ENCODE assay signal across 13 cellular contexts in the genomic region with DNA sequence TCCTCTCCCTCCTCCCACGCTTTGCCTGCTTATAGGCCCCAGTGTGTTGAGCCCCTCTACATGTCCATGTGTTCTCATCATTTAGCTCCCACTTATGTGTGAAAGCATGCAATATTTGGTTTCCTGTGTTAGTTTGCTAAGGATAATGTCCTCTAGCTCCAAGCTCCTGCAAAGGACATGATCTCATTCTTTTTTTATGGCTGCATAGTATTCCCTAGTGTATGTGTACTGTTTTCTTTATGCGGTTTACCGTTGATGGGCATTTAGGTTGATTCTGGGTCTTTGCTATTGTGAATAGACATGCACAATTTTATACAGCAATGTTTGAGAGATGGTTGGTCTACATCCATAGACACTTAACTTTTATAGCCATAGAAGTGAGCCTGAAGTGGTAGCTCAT. TPM values are rescaled to one million over a fixed set of nuclear protein-coding genes. Genes with fewer than 3 reads are reported as not detected.
A peak's percentile ranks its signal among the peaks of the same experiment; 100 is the strongest.
DNase-seq lines count a peak whose midpoint lies in the region; ATAC-seq and FAIRE-seq lines count a peak whose summit lies in the region.
"Had no signal": no experiment of that assay in that cellular context is flagged by ENCODE, and none has a peak within 500 bp of the region (broad histone marks: within the 10 kb centered on the region; RNA-seq: fewer than 3 reads in every experiment).

No MANE protein-coding gene starts in this region.

- peaks cover 22% of the 10 kb centered on the region for H3K4me1 ChIP-seq in effector memory CD4-positive, alpha-beta T cell (ENCODE audit: control insufficient read depth, insufficient read depth, low read length, poor library complexity, severe bottlenecking)
- peaks cover 2 to 12% of the 10 kb centered on the region in 2 donors for H3K4me1 ChIP-seq in small intestine (ENCODE audit: control insufficient read depth in 2 of 2, insufficient read depth in 1 of 2, low read depth in 1 of 2, low read length in 1 of 2)

- POLR2A ChIA-PET in T-cell (lab: Charles Lee) = interaction anchor here in 1 of 2 donors (0.6 kb wide), 1 partner anchor 39 kb away, joined by 3 read pairs; no protein-coding TSS in a partner anchor

- H3K27ac Mint-ChIP-seq in activated CD8-positive, alpha-beta memory T cell treated with anti-CD3 and anti-CD28 coated beads, Interleukin-2, amount 10 ng/mL, durations not matched to agents 7 days and 5 days = peak overlapping the region; percentile 98
- peak overlapping the region; percentile 95 to 99 for H3K27ac Mint-ChIP-seq in T-cell
- peak overlapping the region; percentile 81 for H3K27ac Mint-ChIP-seq in stimulated activated memory B cell treated with anti-CD40 and anti-IgM and Interleukin-4, amounts not matched to agents 10 μg/mL and 1 μg/mL and 100 μg/mL, for 72 hours

- 94 to 100% (median 98%) methylated on average over 3 of the region's 3 CpGs for WGBS in small intestine, 3 donors

- H3K36me3 ChIP-seq in effector memory CD4-positive, alpha-beta T cell (ENCODE audit: control insufficient read depth, insufficient read depth, low read length) = peaks cover 23% of the 10 kb centered on the region
- H3K36me3 ChIP-seq in small intestine (ENCODE audit: control insufficient read depth in 2 of 2, insufficient read depth in 2 of 2, low read length in 2 of 2) = peaks cover 10% of the 10 kb centered on the region in 2 donors

- peak overlapping the region; percentile 55 for H3K27ac ChIP-seq in effector memory CD4-positive, alpha-beta T cell (ENCODE audit: insufficient read depth, low read length, poor library complexity, severe bottlenecking)
- no peak overlapping the region for H3K27ac ChIP-seq in small intestine (ENCODE audit: low read depth in 1 of 2, low read length in 1 of 2)
- H3K27ac ChIP-seq: cardiac muscle cell had no signal

- no peak for ATAC-seq in activated CD8-positive, alpha-beta memory T cell treated with anti-CD3 and anti-CD28 coated beads, Interleukin-2, amount 10 ng/mL, durations not matched to agents 7 days and 5 days
- ATAC-seq in T-cell (replicated peaks in 1 of 4) (no peak), GM18498 (IDR thresholded peaks at IDR 0.05; ENCODE audit: unreplicated experiment) (no peak), GM21526 (IDR thresholded peaks at IDR 0.05; ENCODE audit: low FRiP score, unreplicated experiment) (no peak)
- no peak for ATAC-seq in stimulated activated memory B cell treated with anti-CD40 and anti-IgM and Interleukin-4, amounts not matched to agents 10 μg/mL and 1 μg/mL and 100 μg/mL, for 72 hours

- CTCF ChIA-PET in activated CD8-positive, alpha-beta memory T cell treated with anti-CD3 and anti-CD28 coated beads, Interleukin-2, amount 10 ng/mL, durations not matched to agents 7 days and 5 days (lab: Charles Lee) = interaction anchor here (1.3 kb wide), 2 partner anchors 94 to 147 kb away, joined by 3 read pairs; no protein-coding TSS in a partner anchor
- CTCF ChIA-PET in T-cell (lab: Charles Lee) = interaction anchor here in 1 of 2 donors (0.5 kb wide), 1 partner anchor 75 kb away, joined by 4 read pairs; no protein-coding TSS in a partner anchor

- peaks cover 73% of the 10 kb centered on the region for H3K4me1 Mint-ChIP-seq in activated CD8-positive, alpha-beta memory T cell treated with anti-CD3 and anti-CD28 coated beads, Interleukin-2, amount 10 ng/mL, durations not matched to agents 7 days and 5 days
- peaks cover 77 to 84% (median 78%) of the 10 kb centered on the region in 3 donors for H3K4me1 Mint-ChIP-seq in T-cell
- peaks cover 85% of the 10 kb centered on the region for H3K4me1 Mint-ChIP-seq in stimulated activated memory B cell treated with anti-CD40 and anti-IgM and Interleukin-4, amounts not matched to agents 10 μg/mL and 1 μg/mL and 100 μg/mL, for 72 hours

- H3K4me3 Mint-ChIP-seq in activated CD8-positive, alpha-beta memory T cell treated with anti-CD3 and anti-CD28 coated beads, Interleukin-2, amount 10 ng/mL, durations not matched to agents 7 days and 5 days = peak overlapping the region; percentile 96
- H3K4me3 Mint-ChIP-seq in T-cell = peak overlapping the region; percentile 86 to 97 (median 93)
- peak overlapping the region; percentile 8 for H3K4me3 Mint-ChIP-seq in stimulated activated memory B cell treated with anti-CD40 and anti-IgM and Interleukin-4, amounts not matched to agents 10 μg/mL and 1 μg/mL and 100 μg/mL, for 72 hours

- no peaks in the 10 kb centered on the region for H3K27me3 Mint-ChIP-seq in activated CD8-positive, alpha-beta memory T cell treated with anti-CD3 and anti-CD28 coated beads, Interleukin-2, amount 10 ng/mL, durations not matched to agents 7 days and 5 days
- H3K27me3 Mint-ChIP-seq in T-cell = no peaks in the 10 kb centered on the region
- no peaks in the 10 kb centered on the region for H3K27me3 Mint-ChIP-seq in stimulated activated memory B cell treated with anti-CD40 and anti-IgM and Interleukin-4, amounts not matched to agents 10 μg/mL and 1 μg/mL and 100 μg/mL, for 72 hours

- H3K4me3 ChIP-seq in effector memory CD4-positive, alpha-beta T cell (ENCODE audit: insufficient read depth, low read depth, low read length, poor library complexity, severe bottlenecking) = peak overlapping the region; percentile 6
- peak overlapping the region in 1 of 2 donors; percentile 1 for H3K4me3 ChIP-seq in small intestine (ENCODE audit: low read depth in 1 of 2, low read length in 2 of 2)
- H3K4me3 ChIP-seq: cardiac muscle cell had no signal

- no peaks in the 10 kb centered on the region for H3K27me3 ChIP-seq in effector memory CD4-positive, alpha-beta T cell (replicated peaks; ENCODE audit: control insufficient read depth, insufficient read depth, low read length, poor library complexity, severe bottlenecking)
- no peaks in the 10 kb centered on the region for H3K27me3 ChIP-seq in small intestine (ENCODE audit: control insufficient read depth in 2 of 2, insufficient read depth in 2 of 2, low read length in 2 of 2)
- H3K27me3 ChIP-seq: cardiac muscle cell had no signal

- no peak for FAIRE-seq in small intestine (lab: Jason Lieb, UNC)
- FAIRE-seq: islet of Langerhans had no signal

- H3K9me3 Mint-ChIP-seq in activated CD8-positive, alpha-beta memory T cell treated with anti-CD3 and anti-CD28 coated beads, Interleukin-2, amount 10 ng/mL, durations not matched to agents 7 days and 5 days (ENCODE audit: low read depth) = no peaks in the 10 kb centered on the region
- peaks cover 0 to 7% (median 4%) of the 10 kb centered on the region in 3 donors for H3K9me3 Mint-ChIP-seq in T-cell
- no peaks in the 10 kb centered on the region for H3K9me3 Mint-ChIP-seq in stimulated activated memory B cell treated with anti-CD40 and anti-IgM and Interleukin-4, amounts not matched to agents 10 μg/mL and 1 μg/mL and 100 μg/mL, for 72 hours

- H3K36me3 Mint-ChIP-seq in activated CD8-positive, alpha-beta memory T cell treated with anti-CD3 and anti-CD28 coated beads, Interleukin-2, amount 10 ng/mL, durations not matched to agents 7 days and 5 days = peaks cover 79% of the 10 kb centered on the region
- H3K36me3 Mint-ChIP-seq in T-cell = peaks cover 84% of the 10 kb centered on the region
- H3K36me3 Mint-ChIP-seq in stimulated activated memory B cell treated with anti-CD40 and anti-IgM and Interleukin-4, amounts not matched to agents 10 μg/mL and 1 μg/mL and 100 μg/mL, for 72 hours = peaks cover 78% of the 10 kb centered on the region

- no peaks in the 10 kb centered on the region for H3K9me3 ChIP-seq in effector memory CD4-positive, alpha-beta T cell (ENCODE audit: control insufficient read depth, low read length)
- no peaks in the 10 kb centered on the region for H3K9me3 ChIP-seq in small intestine (ENCODE audit: control insufficient read depth, low read depth)

- no peak for DNase-seq in activated CD8-positive, alpha-beta memory T cell treated with anti-CD3 and anti-CD28 coated beads, Interleukin-2, amount 10 ng/mL, durations not matched to agents 7 days and 5 days
- DNase-seq in activated CD8-positive, alpha-beta memory T cell treated with anti-CD3 and anti-CD28 coated beads, Interleukin-2, amount 50 U/mL, for 4 hours = no peak
- no peak for DNase-seq in T-cell
- no peak for DNase-seq in effector memory CD4-positive, alpha-beta T cell
- DNase-seq in small intestine = no peak
- DNase-seq: NCI-H1694; NCI-H2227 treated with DMSO at 0.1 percent for 48 hours; stimulated activated CD4-positive, alpha-beta T cell treated with anti-CD3 and anti-CD28 coated beads, Interleukin-12 subunit alpha, Interleukin-12 subunit beta, amount 100 ng/mL, for 4 hours had no signal

RNA-seq across cellular contexts. Expression of a gene that starts 5.1 kb away (rescaled TPM):
- total RNA-seq in activated CD8-positive, alpha-beta memory T cell treated with anti-CD3 and anti-CD28 coated beads, Interleukin-2, amount 10 ng/mL, durations not matched to agents 7 days and 5 days = 100 to 1,000 TPM; 110 to 137 TPM
- 100 to 1,000 TPM; 196 to 351 (median 265) TPM for total RNA-seq in T-cell
- 100 to 1,000 TPM in 2 of 3 donors, 10 to 100 TPM in 1; 34.6 to 134 (median 103) TPM for polyA plus RNA-seq in small intestine

Comparison
In these comparisons a context has a peak if more than half of its experiments do, and no peak if none do; other contexts are left out.
1. H3K4me3 Mint-ChIP-seq: peak in every context shown above with its lines; median percentile 96 in activated CD8-positive, alpha-beta memory T cell treated with anti-CD3 and anti-CD28 coated beads, Interleukin-2, amount 10 ng/mL, durations not matched to agents 7 days and 5 days; 93 in T-cell; 8 in stimulated activated memory B cell treated with anti-CD40 and anti-IgM and Interleukin-4, amounts not matched to agents 10 μg/mL and 1 μg/mL and 100 μg/mL, for 72 hours.